In the genomic region with DNA sequence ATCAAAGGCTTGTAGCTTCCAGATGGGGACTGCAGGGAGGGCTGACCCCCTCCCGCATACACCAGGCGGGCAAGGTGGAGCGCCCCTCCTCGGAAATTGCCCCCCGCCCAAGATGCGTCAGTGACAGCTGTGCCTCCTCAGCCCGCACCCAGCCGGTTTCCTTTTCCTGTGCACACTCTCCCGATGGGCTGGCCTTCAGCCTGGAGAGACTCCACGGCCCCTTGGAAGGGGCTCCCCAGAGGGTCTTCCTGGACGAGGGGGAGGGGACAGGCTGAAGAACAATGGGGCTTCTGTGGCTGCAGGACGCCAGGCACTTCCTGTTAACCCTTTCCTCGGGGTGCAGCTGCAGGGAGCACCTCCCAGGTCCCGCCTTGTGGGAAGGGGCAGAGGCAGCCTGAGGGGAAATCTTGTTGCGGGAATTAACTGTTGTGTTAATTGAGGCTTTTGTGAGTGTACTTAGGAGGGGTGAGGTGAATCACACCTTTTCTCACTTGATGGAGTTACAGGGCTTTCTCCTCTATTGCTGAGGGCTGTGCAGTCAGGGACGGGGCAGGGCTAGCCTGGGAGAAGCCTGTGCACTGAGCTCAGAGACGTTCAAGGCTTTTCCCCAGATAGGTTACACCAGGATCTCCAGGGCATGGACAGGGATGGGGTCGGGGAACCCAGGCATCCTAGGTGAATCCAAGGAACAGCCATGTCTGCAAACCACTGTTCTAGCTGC, we compare ENCODE assay signal across 1 cellular context.
A peak's percentile ranks its signal among the peaks of the same experiment; 100 is the strongest.
TF ChIP-seq lines count a peak whose summit lies in the region.

No MANE protein-coding gene starts in this region.

TF ChIP-seq in HEK293, 187 proteins besides CTCF, POLR2A, EP300 and RAD21 (continued from another document and continues in another):
- TF ChIP-seq, protein P1, sequence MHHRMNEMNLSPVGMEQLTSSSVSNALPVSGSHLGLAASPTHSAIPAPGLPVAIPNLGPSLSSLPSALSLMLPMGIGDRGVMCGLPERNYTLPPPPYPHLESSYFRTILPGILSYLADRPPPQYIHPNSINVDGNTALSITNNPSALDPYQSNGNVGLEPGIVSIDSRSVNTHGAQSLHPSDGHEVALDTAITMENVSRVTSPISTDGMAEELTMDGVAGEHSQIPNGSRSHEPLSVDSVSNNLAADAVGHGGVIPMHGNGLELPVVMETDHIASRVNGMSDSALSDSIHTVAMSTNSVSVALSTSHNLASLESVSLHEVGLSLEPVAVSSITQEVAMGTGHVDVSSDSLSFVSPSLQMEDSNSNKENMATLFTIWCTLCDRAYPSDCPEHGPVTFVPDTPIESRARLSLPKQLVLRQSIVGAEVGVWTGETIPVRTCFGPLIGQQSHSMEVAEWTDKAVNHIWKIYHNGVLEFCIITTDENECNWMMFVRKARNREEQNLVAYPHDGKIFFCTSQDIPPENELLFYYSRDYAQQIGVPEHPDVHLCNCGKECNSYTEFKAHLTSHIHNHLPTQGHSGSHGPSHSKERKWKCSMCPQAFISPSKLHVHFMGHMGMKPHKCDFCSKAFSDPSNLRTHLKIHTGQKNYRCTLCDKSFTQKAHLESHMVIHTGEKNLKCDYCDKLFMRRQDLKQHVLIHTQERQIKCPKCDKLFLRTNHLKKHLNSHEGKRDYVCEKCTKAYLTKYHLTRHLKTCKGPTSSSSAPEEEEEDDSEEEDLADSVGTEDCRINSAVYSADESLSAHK (tag by site-specific recombination; IDR thresholded peaks at IDR 0.05) = peak; percentile 46; the same call in 1 of the 2 replicates
- TF ChIP-seq, protein P2, sequence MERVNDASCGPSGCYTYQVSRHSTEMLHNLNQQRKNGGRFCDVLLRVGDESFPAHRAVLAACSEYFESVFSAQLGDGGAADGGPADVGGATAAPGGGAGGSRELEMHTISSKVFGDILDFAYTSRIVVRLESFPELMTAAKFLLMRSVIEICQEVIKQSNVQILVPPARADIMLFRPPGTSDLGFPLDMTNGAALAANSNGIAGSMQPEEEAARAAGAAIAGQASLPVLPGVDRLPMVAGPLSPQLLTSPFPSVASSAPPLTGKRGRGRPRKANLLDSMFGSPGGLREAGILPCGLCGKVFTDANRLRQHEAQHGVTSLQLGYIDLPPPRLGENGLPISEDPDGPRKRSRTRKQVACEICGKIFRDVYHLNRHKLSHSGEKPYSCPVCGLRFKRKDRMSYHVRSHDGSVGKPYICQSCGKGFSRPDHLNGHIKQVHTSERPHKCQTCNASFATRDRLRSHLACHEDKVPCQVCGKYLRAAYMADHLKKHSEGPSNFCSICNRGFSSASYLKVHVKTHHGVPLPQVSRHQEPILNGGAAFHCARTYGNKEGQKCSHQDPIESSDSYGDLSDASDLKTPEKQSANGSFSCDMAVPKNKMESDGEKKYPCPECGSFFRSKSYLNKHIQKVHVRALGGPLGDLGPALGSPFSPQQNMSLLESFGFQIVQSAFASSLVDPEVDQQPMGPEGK (tag by site-specific recombination; IDR thresholded peaks at IDR 0.05) = peak; percentile 78
- peak; percentile 82; the same call in 1 of the 2 replicates for TF ChIP-seq KLF7 (tag by site-specific recombination; IDR thresholded peaks at IDR 0.05; ENCODE audit: borderline replicate concordance)
- peak; percentile 58; the same call in 1 of the 2 replicates for TF ChIP-seq KLF8 (tag by site-specific recombination; IDR thresholded peaks at IDR 0.05)
- TF ChIP-seq, protein P3, sequence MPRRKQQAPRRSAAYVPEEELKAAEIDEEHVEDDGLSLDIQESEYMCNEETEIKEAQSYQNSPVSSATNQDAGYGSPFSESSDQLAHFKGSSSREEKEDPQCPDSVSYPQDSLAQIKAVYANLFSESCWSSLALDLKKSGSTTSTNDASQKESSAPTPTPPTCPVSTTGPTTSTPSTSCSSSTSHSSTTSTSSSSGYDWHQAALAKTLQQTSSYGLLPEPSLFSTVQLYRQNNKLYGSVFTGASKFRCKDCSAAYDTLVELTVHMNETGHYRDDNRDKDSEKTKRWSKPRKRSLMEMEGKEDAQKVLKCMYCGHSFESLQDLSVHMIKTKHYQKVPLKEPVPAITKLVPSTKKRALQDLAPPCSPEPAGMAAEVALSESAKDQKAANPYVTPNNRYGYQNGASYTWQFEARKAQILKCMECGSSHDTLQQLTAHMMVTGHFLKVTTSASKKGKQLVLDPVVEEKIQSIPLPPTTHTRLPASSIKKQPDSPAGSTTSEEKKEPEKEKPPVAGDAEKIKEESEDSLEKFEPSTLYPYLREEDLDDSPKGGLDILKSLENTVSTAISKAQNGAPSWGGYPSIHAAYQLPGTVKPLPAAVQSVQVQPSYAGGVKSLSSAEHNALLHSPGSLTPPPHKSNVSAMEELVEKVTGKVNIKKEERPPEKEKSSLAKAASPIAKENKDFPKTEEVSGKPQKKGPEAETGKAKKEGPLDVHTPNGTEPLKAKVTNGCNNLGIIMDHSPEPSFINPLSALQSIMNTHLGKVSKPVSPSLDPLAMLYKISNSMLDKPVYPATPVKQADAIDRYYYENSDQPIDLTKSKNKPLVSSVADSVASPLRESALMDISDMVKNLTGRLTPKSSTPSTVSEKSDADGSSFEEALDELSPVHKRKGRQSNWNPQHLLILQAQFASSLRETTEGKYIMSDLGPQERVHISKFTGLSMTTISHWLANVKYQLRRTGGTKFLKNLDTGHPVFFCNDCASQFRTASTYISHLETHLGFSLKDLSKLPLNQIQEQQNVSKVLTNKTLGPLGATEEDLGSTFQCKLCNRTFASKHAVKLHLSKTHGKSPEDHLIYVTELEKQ (tag by site-specific recombination; IDR thresholded peaks at IDR 0.05; ENCODE audit: borderline replicate concordance) = no peak
- TF ChIP-seq, protein P4, sequence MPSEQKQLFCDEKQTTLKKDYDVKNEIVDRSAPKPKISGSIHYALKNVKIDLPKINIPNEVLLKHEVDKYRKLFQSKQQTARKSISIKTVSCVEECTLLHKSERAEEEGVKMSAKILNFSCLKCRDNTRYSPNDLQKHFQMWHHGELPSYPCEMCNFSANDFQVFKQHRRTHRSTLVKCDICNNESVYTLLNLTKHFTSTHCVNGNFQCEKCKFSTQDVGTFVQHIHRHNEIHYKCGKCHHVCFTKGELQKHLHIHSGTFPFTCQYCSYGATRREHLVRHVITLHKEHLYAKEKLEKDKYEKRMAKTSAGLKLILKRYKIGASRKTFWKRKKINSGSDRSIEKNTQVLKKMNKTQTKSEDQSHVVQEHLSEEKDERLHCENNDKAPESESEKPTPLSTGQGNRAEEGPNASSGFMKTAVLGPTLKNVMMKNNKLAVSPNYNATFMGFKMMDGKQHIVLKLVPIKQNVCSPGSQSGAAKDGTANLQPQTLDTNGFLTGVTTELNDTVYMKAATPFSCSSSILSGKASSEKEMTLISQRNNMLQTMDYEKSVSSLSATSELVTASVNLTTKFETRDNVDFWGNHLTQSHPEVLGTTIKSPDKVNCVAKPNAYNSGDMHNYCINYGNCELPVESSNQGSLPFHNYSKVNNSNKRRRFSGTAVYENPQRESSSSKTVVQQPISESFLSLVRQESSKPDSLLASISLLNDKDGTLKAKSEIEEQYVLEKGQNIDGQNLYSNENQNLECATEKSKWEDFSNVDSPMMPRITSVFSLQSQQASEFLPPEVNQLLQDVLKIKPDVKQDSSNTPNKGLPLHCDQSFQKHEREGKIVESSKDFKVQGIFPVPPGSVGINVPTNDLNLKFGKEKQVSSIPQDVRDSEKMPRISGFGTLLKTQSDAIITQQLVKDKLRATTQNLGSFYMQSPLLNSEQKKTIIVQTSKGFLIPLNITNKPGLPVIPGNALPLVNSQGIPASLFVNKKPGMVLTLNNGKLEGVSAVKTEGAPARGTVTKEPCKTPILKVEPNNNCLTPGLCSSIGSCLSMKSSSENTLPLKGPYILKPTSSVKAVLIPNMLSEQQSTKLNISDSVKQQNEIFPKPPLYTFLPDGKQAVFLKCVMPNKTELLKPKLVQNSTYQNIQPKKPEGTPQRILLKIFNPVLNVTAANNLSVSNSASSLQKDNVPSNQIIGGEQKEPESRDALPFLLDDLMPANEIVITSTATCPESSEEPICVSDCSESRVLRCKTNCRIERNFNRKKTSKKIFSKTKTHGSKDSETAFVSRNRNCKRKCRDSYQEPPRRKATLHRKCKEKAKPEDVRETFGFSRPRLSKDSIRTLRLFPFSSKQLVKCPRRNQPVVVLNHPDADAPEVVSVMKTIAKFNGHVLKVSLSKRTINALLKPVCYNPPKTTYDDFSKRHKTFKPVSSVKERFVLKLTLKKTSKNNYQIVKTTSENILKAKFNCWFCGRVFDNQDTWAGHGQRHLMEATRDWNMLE (tag by site-specific recombination; conservative IDR thresholded peaks at IDR 0.05; ENCODE audit: low read depth) = 0 out of 2 replicates have a peak, but pooled peaks have one; percentile 20
- TF ChIP-seq ZNF202 (tag by site-specific recombination; IDR thresholded peaks at IDR 0.05; ENCODE audit: borderline replicate concordance) = no peak
- TF ChIP-seq ZNF629 (tag by site-specific recombination; IDR thresholded peaks at IDR 0.05) = 0 out of 2 replicates have a peak, but pooled peaks have one; percentile 11
- TF ChIP-seq ZNF175 (tag by site-specific recombination; IDR thresholded peaks at IDR 0.05) = no peak
- TF ChIP-seq ZNF626 (tag by site-specific recombination; IDR thresholded peaks at IDR 0.05) = no peak
- TF ChIP-seq ZNF146 (tag by site-specific recombination; IDR thresholded peaks at IDR 0.05) = no peak
- no peak for TF ChIP-seq ZNF510 (tag by site-specific recombination; IDR thresholded peaks at IDR 0.05; ENCODE audit: insufficient replicate concordance)
- no peak for TF ChIP-seq ZNF600 (tag by site-specific recombination; IDR thresholded peaks at IDR 0.05)
- TF ChIP-seq ZIC2 (tag by site-specific recombination; IDR thresholded peaks at IDR 0.05) = peak; percentile 91
- TF ChIP-seq, protein P5, sequence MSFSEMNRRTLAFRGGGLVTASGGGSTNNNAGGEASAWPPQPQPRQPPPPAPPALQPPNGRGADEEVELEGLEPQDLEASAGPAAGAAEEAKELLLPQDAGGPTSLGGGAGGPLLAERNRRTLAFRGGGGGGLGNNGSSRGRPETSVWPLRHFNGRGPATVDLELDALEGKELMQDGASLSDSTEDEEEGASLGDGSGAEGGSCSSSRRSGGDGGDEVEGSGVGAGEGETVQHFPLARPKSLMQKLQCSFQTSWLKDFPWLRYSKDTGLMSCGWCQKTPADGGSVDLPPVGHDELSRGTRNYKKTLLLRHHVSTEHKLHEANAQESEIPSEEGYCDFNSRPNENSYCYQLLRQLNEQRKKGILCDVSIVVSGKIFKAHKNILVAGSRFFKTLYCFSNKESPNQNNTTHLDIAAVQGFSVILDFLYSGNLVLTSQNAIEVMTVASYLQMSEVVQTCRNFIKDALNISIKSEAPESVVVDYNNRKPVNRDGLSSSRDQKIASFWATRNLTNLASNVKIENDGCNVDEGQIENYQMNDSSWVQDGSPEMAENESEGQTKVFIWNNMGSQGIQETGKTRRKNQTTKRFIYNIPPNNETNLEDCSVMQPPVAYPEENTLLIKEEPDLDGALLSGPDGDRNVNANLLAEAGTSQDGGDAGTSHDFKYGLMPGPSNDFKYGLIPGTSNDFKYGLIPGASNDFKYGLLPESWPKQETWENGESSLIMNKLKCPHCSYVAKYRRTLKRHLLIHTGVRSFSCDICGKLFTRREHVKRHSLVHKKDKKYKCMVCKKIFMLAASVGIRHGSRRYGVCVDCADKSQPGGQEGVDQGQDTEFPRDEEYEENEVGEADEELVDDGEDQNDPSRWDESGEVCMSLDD (tag by site-specific recombination; IDR thresholded peaks at IDR 0.05) = peak; percentile 79
- TF ChIP-seq, protein P6, sequence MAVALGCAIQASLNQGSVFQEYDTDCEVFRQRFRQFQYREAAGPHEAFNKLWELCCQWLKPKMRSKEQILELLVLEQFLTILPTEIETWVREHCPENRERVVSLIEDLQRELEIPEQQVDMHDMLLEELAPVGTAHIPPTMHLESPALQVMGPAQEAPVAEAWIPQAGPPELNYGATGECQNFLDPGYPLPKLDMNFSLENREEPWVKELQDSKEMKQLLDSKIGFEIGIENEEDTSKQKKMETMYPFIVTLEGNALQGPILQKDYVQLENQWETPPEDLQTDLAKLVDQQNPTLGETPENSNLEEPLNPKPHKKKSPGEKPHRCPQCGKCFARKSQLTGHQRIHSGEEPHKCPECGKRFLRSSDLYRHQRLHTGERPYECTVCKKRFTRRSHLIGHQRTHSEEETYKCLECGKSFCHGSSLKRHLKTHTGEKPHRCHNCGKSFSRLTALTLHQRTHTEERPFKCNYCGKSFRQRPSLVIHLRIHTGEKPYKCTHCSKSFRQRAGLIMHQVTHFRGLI (tag by site-specific recombination; IDR thresholded peaks at IDR 0.05) = 0 out of 2 replicates have a peak, but pooled peaks have one; percentile 30
- TF ChIP-seq ZNF37A (tag by site-specific recombination; IDR thresholded peaks at IDR 0.05) = no peak
- TF ChIP-seq, protein P7, sequence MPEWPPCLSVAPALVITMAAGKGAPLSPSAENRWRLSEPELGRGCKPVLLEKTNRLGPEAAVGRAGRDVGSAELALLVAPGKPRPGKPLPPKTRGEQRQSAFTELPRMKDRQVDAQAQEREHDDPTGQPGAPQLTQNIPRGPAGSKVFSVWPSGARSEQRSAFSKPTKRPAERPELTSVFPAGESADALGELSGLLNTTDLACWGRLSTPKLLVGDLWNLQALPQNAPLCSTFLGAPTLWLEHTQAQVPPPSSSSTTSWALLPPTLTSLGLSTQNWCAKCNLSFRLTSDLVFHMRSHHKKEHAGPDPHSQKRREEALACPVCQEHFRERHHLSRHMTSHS (tag by site-specific recombination; IDR thresholded peaks at IDR 0.05) = no peak
- peak; percentile 88 for TF ChIP-seq KLF1 (tag by site-specific recombination; IDR thresholded peaks at IDR 0.05)
- TF ChIP-seq ZNF341 (tag by site-specific recombination; IDR thresholded peaks at IDR 0.05; ENCODE audit: low read depth) = peak; percentile 63
- TF ChIP-seq SCRT2 (tag by site-specific recombination; IDR thresholded peaks at IDR 0.05) = peak; percentile 33; the same call in 1 of the 2 replicates
- TF ChIP-seq ZNF140 (tag by site-specific recombination; IDR thresholded peaks at IDR 0.05) = no peak
- TF ChIP-seq ZNF157 (tag by site-specific recombination; IDR thresholded peaks at IDR 0.05) = no peak
- no peak for TF ChIP-seq ZNF211 (tag by site-specific recombination; IDR thresholded peaks at IDR 0.05; ENCODE audit: low read depth)
- TF ChIP-seq GLIS1 (tag by site-specific recombination; IDR thresholded peaks at IDR 0.05) = peak; percentile 76
- TF ChIP-seq TRIM28 (IDR thresholded peaks at IDR 0.05; ENCODE audit: borderline replicate concordance, low read length) = peak; percentile 63; the same call in 1 of the 2 replicates
- no peak for TF ChIP-seq ZSCAN16 (tag by site-specific recombination; IDR thresholded peaks at IDR 0.05)
- no peak for TF ChIP-seq ZNF239 (tag by site-specific recombination; IDR thresholded peaks at IDR 0.05)
- no peak for TF ChIP-seq ZNF791 (tag by site-specific recombination; IDR thresholded peaks at IDR 0.05)
- TF ChIP-seq, protein P8, sequence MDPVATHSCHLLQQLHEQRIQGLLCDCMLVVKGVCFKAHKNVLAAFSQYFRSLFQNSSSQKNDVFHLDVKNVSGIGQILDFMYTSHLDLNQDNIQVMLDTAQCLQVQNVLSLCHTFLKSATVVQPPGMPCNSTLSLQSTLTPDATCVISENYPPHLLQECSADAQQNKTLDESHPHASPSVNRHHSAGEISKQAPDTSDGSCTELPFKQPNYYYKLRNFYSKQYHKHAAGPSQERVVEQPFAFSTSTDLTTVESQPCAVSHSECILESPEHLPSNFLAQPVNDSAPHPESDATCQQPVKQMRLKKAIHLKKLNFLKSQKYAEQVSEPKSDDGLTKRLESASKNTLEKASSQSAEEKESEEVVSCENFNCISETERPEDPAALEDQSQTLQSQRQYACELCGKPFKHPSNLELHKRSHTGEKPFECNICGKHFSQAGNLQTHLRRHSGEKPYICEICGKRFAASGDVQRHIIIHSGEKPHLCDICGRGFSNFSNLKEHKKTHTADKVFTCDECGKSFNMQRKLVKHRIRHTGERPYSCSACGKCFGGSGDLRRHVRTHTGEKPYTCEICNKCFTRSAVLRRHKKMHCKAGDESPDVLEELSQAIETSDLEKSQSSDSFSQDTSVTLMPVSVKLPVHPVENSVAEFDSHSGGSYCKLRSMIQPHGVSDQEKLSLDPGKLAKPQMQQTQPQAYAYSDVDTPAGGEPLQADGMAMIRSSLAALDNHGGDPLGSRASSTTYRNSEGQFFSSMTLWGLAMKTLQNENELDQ (tag by site-specific recombination; IDR thresholded peaks at IDR 0.05; ENCODE audit: low read depth) = no peak
- TF ChIP-seq ZNF2 (tag by site-specific recombination; IDR thresholded peaks at IDR 0.05) = no peak
- no peak for TF ChIP-seq TCF7L2 (IDR thresholded peaks at IDR 0.05; ENCODE audit: borderline replicate concordance, low read depth, low read length)
